Comparison of ENCODE assay signal across 8 cellular contexts in the genomic region with DNA sequence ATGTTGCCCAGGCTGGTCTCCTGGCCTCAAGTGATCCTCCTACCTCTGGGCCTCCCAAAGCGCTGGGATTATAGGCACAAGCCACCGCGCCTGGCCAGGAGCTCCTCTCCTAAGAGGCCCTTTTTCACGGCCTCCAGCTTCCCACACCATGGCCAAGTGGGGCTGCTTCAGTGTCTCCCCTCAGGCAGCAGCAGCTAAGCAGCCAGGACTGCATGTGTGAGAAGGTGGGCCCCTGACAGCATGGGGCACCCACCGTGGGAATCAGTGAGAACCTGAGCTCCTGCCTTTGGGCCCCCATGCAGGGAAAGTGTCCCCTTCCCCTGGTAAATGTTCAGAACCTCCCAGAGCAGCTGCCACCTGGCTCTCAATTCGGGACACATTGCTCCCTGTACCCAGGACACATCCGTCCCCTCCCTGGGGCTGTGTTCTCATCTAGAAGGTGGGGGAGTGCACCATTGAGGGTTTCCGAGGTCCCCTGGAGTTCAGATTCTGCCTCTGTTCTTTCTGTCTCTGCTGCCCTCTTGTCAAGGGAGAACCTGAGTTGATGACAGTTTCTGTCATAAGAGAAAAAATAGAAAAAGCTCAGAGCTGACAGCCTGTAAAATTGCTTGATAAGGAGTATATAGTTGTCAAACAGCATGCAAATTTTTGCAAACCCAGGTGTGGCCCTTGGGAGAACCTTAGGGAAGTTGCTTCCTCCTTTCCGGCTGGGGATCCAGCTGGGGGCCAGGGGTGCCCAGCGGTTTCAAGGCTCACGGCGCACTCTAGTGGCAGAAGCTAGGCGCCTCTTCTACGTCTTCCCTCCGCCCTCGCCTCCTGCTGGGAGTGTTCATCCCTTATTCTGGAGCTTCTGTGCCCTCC. TPM values are rescaled to one million over a fixed set of nuclear protein-coding genes. Genes with fewer than 3 reads are reported as not detected.
A peak's percentile ranks its signal among the peaks of the same experiment; 100 is the strongest.
DNase-seq lines count a peak whose midpoint lies in the region; ATAC-seq, FAIRE-seq and TF ChIP-seq lines count a peak whose summit lies in the region.

No MANE protein-coding gene starts in this region.

- H4K20me1 ChIP-seq in GM23338 (replicated peaks; ENCODE audit: insufficient read depth) (no peaks in the 10 kb centered on the region; the same call in 1 of the 2 replicates), endothelial cell of umbilical vein (replicated peaks; ENCODE audit: control insufficient read depth, extremely low read depth, insufficient read depth, low read length) (no peaks in the 10 kb centered on the region)

- peaks cover 17% of the 10 kb centered on the region for H3K27me3 ChIP-seq in AG04450 (ENCODE audit: control insufficient read depth, insufficient read depth, low read length)
- no peaks in the 10 kb centered on the region for H3K27me3 ChIP-seq in GM23338 (ENCODE audit: insufficient read depth)
- no peaks in the 10 kb centered on the region for H3K27me3 ChIP-seq in endothelial cell of umbilical vein (ENCODE audit: control insufficient read depth in 2 of 2, insufficient read depth in 2 of 2, low read length in 2 of 2)

- H3K4me3 ChIP-seq in AG04450 (ENCODE audit: low read depth, low read length) (no peak overlapping the region), GM23338 (no peak overlapping the region), endothelial cell of umbilical vein (replicated peaks in 1 of 3; ENCODE audit: insufficient read depth in 1 of 3, low read depth in 1 of 3, low read length in 3 of 3) (no peak overlapping the region)

- peaks cover 4% of the 10 kb centered on the region; the same call in 1 of the 2 replicates for H3F3A ChIP-seq in GM23338 (replicated peaks; ENCODE audit: low read depth)

- H3K36me3 ChIP-seq in GM23338 (ENCODE audit: insufficient read depth) (peaks cover 4% of the 10 kb centered on the region; the same call in 1 of the 2 replicates), endothelial cell of umbilical vein (ENCODE audit: control insufficient read depth in 2 of 2, extremely low read depth in 1 of 2, insufficient read depth in 2 of 2, low read length in 2 of 2) (no peaks in the 10 kb centered on the region)

- peaks cover 21% of the 10 kb centered on the region for H3K36me3 Mint-ChIP-seq in GM23338 (ENCODE audit: low read depth)
- no peaks in the 10 kb centered on the region for H3K36me3 Mint-ChIP-seq in stimulated activated naive B cell treated with anti-CD40 and anti-IgM and Interleukin-4, amounts not matched to agents 10 μg/mL and 1 μg/mL and 100 μg/mL, for 72 hours

- no peaks in the 10 kb centered on the region for H3K9me3 ChIP-seq in AG04450 (ENCODE audit: control insufficient read depth, insufficient read depth, low read length)
- no peaks in the 10 kb centered on the region for H3K9me3 ChIP-seq in endothelial cell of umbilical vein (replicated peaks; ENCODE audit: control insufficient read depth, insufficient read depth, low read length)

- no peak overlapping the region for H2AFZ ChIP-seq in GM23338
- H2AFZ ChIP-seq in endothelial cell of umbilical vein (ENCODE audit: low read depth, low read length), result no peak overlapping the region

- FAIRE-seq in endothelial cell of umbilical vein (lab: Jason Lieb, UNC), result peak; percentile 91

- ATAC-seq in GM23338, result peak; percentile 79
- ATAC-seq in stimulated activated naive B cell treated with anti-CD40 and anti-IgM and Interleukin-4, amounts not matched to agents 10 μg/mL and 1 μg/mL and 100 μg/mL, for 72 hours (replicated peaks), result peak; percentile 86 to 87

- H3K27ac ChIP-seq in AG04450 (ENCODE audit: low read depth, low read length) (no peak overlapping the region), GM23338 (ENCODE audit: low read depth) (peak overlapping the region; percentile 63; the same call in 1 of the 2 replicates), endothelial cell of umbilical vein (ENCODE audit: insufficient read depth, low read depth, low read length) (no peak overlapping the region)

- H3K4me1 Mint-ChIP-seq in GM23338, result peaks cover 17% of the 10 kb centered on the region
- peaks cover 6 to 11% of the 10 kb centered on the region in 2 donors for H3K4me1 Mint-ChIP-seq in stimulated activated naive B cell treated with anti-CD40 and anti-IgM and Interleukin-4, amounts not matched to agents 10 μg/mL and 1 μg/mL and 100 μg/mL, for 72 hours

- no peaks in the 10 kb centered on the region for H3K9me1 ChIP-seq in endothelial cell of umbilical vein (replicated peaks; ENCODE audit: control insufficient read depth, extremely low read depth, insufficient read depth, low read length)

- POLR2A ChIA-PET in AG04450 (lab: Yijun Ruan, JAX), result interaction anchor here (0.7 to 1.0 kb wide), 2 partner anchors 20 to 496 kb away, joined by 3 to 4 read pairs; no protein-coding TSS in a partner anchor
- POLR2A ChIA-PET in endothelial cell of umbilical vein (lab: Charles Lee), result no interaction called here

- TF ChIP-seq CTCF in AG04450 (IDR thresholded peaks at IDR 0.05; ENCODE audit: low read depth, low read length), result peak; percentile 96
- peak; percentile 88 to 91 for TF ChIP-seq CTCF in GM23338 (conservative IDR thresholded peaks at IDR 0.05; ENCODE audit: low read depth in 2 of 2)
- TF ChIP-seq CTCF in endothelial cell of umbilical vein (IDR thresholded peaks at IDR 0.05; ENCODE audit: extremely low read depth in 1 of 2, insufficient read depth in 1 of 2, low read depth in 1 of 2, low read length in 2 of 2), result peak; percentile 76 to 96

- peaks cover 7% of the 10 kb centered on the region for H3K27me3 Mint-ChIP-seq in GM23338 (ENCODE audit: insufficient read depth, low read depth, poor library complexity)
- peaks cover 0 to 5% of the 10 kb centered on the region in 2 donors for H3K27me3 Mint-ChIP-seq in stimulated activated naive B cell treated with anti-CD40 and anti-IgM and Interleukin-4, amounts not matched to agents 10 μg/mL and 1 μg/mL and 100 μg/mL, for 72 hours

- DNase-seq in AG04450 (ENCODE audit: low read depth, low spot score) (no peak), GM23338 (ENCODE audit: low spot score) (peak; percentile 93), NCI-H774 (lab: John Stamatoyannopoulos, UW) (peak; percentile 21), endothelial cell of umbilical vein (ENCODE audit: low read depth, low spot score) (peak; percentile 39), myocyte (ENCODE audit: low read depth) (peak; percentile 61), OCI-M2 (lab: John Stamatoyannopoulos, UW; ENCODE audit: unreplicated experiment) (no peak)
- DNase-seq in activated CD8-positive, alpha-beta memory T cell treated with anti-CD3 and anti-CD28 coated beads for 24 hours, result peak; percentile 83
- peak; percentile 24 for DNase-seq in stimulated activated naive B cell treated with anti-CD40 and anti-IgM and Interleukin-4, amounts not matched to agents 10 μg/mL and 1 μg/mL and 100 μg/mL, for 72 hours

- CTCF ChIA-PET in AG04450 (lab: Charles Lee), result interaction anchor here (0.5 to 4.6 kb wide), 46 partner anchors 12 to 897 kb away, joined by 3 to 119 read pairs (median 4); partner anchors contain the start of gene RPS19BP1
- CTCF ChIA-PET in endothelial cell of umbilical vein (lab: Charles Lee), result interaction anchor here (0.6 to 4.7 kb wide), 86 partner anchors 8 to 875 kb away, joined by 3 to 157 read pairs (median 4); partner anchors contain the start of genes ATF4, GRAP2, RPS19BP1 and TMA7B

- TF ChIP-seq POLR2A in endothelial cell of umbilical vein (IDR thresholded peaks at IDR 0.05; ENCODE audit: low read depth, low read length), result no peak

- BruUV-seq in endothelial cell of umbilical vein (replicated peaks; lab: Mats Ljungman, UMichigan), result no TSS peak

- no peak overlapping the region for H3K4me3 Mint-ChIP-seq in GM23338
- H3K4me3 Mint-ChIP-seq in stimulated activated naive B cell treated with anti-CD40 and anti-IgM and Interleukin-4, amounts not matched to agents 10 μg/mL and 1 μg/mL and 100 μg/mL, for 72 hours, result no peak overlapping the region

- H3K4me1 ChIP-seq in GM23338 (ENCODE audit: insufficient read depth) (no peaks in the 10 kb centered on the region), endothelial cell of umbilical vein (ENCODE audit: control insufficient read depth, extremely low read depth, insufficient read depth, low read length) (no peaks in the 10 kb centered on the region)

- dilution Hi-C loops in endothelial cell of umbilical vein (cut with MboI; ENCODE audit: extremely low pct_ligation_motif_present, low sequenced_read_pairs), result loop anchor here (25.0 kb wide), 1 partner anchor 462 kb away; the partner anchor contains the start of gene CACNA1I

- H3K4me2 ChIP-seq in GM23338 (no peak overlapping the region), endothelial cell of umbilical vein (ENCODE audit: insufficient read depth, low read length) (no peak overlapping the region)

- H3K9me3 Mint-ChIP-seq in GM23338, result no peaks in the 10 kb centered on the region; the same call in 2 of the 3 replicates
- H3K9me3 Mint-ChIP-seq in stimulated activated naive B cell treated with anti-CD40 and anti-IgM and Interleukin-4, amounts not matched to agents 10 μg/mL and 1 μg/mL and 100 μg/mL, for 72 hours, result no peaks in the 10 kb centered on the region

- H3K9me2 ChIP-seq in GM23338 (ENCODE audit: insufficient read depth), result no peaks in the 10 kb centered on the region

- intact Hi-C loops in endothelial cell of umbilical vein (cut with micrococcal nuclease), result loop anchor here (1.0 to 10.0 kb wide), 6 partner anchors 66 to 490 kb away; no protein-coding TSS in a partner anchor

- H3K27ac Mint-ChIP-seq in GM23338, result no peak overlapping the region
- no peak overlapping the region for H3K27ac Mint-ChIP-seq in stimulated activated naive B cell treated with anti-CD40 and anti-IgM and Interleukin-4, amounts not matched to agents 10 μg/mL and 1 μg/mL and 100 μg/mL, for 72 hours

- no peaks in the 10 kb centered on the region for H3K79me2 ChIP-seq in GM23338 (replicated peaks; ENCODE audit: insufficient read depth)
- no peaks in the 10 kb centered on the region for H3K79me2 ChIP-seq in endothelial cell of umbilical vein (ENCODE audit: control insufficient read depth, insufficient read depth, low read length)

- no peak overlapping the region for H3K9ac ChIP-seq in endothelial cell of umbilical vein (replicated peaks; ENCODE audit: extremely low read depth, insufficient read depth, low read length)

RNA-seq across cellular contexts. Expression of gene FAM83F, which starts 29.7 kb away (rescaled TPM):
- 0.01 TPM in 1 of 2 replicates, not detected in the other for polyA plus RNA-seq in AG04450 (2011; rRNA removed)
- 0.04 TPM in 1 of 2 replicates, not detected in the other for polyA minus RNA-seq in AG04450 (2011; rRNA and poly(A)+ RNA removed)
- total RNA-seq in GM23338 (2014; rRNA removed; shearing (Covaris generic)), result 13.5 and 15.9 TPM in 2 replicates
- 3.5 and 3.7 TPM in 2 replicates for polyA plus RNA-seq in GM23338 (2016; fragmentation: Nextera tagmentation; extraction: Ambion mirVana)
- total RNA-seq in endothelial cell of umbilical vein, result not detected in 2 replicates
- not detected in 2 replicates for polyA plus RNA-seq in endothelial cell of umbilical vein
- not detected in 2 replicates for polyA plus RNA-seq in endothelial cell of umbilical vein (2011; cell fraction: cytosol; rRNA removed)
- polyA plus RNA-seq in endothelial cell of umbilical vein (2011; cell fraction: nucleus; rRNA removed), result not detected in 2 replicates
- not detected in 2 replicates for polyA plus RNA-seq in endothelial cell of umbilical vein (2012)
- polyA minus RNA-seq in endothelial cell of umbilical vein, result 0.07 TPM in 1 of 2 replicates, not detected in the other
- polyA minus RNA-seq in endothelial cell of umbilical vein (2011; cell fraction: cytosol; rRNA and poly(A)+ RNA removed), result 0.92 TPM
- polyA minus RNA-seq in endothelial cell of umbilical vein (2011; cell fraction: nucleus; rRNA and poly(A)+ RNA removed), result not detected in 2 replicates
- not detected in 2 replicates for total RNA-seq in myocyte
- polyA plus RNA-seq in myocyte (2012), result not detected

Comparison
In these comparisons a context has a peak if more than half of its experiments do, and no peak if none do; other contexts are left out.
1. DNase-seq: peak in GM23338 (single experiment), NCI-H774 (single experiment), activated CD8-positive, alpha-beta memory T cell treated with anti-CD3 and anti-CD28 coated beads for 24 hours (single experiment), endothelial cell of umbilical vein (single experiment), myocyte (single experiment) and stimulated activated naive B cell treated with anti-CD40 and anti-IgM and Interleukin-4, amounts not matched to agents 10 μg/mL and 1 μg/mL and 100 μg/mL, for 72 hours (single experiment); none in AG04450 (single experiment) and OCI-M2 (single experiment).
2. RNA of gene FAM83F, which starts 29.7 kb away (total RNA-seq): 13.5 to 15.9 TPM in GM23338; not detected in endothelial cell of umbilical vein and not detected in myocyte; every median in the first group is over 10 times any median in the second.
3. Peak in every context shown above with its lines, with median percentiles within 50 percentile points of each other: CTCF ChIP-seq.